Comparison of ENCODE assay signal across 8 cellular contexts in the genomic region with DNA sequence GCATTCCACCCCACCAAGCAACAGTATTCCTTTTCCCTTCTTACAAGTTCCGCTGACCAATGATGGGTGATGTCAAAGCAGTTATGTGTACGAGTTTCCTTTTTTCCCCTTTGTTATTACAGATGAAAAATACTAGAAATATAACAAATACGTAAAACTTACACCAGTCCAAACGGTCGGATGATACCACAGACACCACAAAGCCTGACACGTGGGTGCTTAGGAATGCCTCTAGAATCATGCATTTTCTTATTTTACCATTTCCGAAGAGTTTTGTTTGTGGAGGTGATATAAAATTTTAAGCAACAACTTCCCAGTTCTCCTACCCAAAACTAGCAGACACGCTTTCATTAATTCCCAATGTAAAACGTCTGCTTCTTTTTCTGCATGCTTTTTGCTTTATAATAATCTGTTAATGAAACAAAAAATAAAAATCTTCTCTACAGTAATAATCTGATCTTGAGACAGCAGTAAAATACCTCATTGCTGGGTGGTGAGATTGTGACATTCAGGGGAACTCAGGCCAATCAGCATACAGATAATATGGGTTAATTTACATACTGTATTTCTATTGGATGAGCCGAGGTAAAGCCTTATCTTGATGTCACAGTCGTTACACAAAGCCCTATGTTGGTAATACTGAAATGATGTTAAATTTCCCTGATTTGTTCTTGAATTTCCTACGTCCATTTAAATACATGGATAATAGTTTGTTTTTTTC. TPM values are rescaled to one million over a fixed set of nuclear protein-coding genes. Genes with fewer than 3 reads are reported as not detected.
A peak's percentile ranks its signal among the peaks of the same experiment; 100 is the strongest.
DNase-seq lines count a peak whose midpoint lies in the region; ATAC-seq, FAIRE-seq and TF ChIP-seq lines count a peak whose summit lies in the region.

No MANE protein-coding gene starts in this region.

- in situ Hi-C loops in astrocyte of the spinal cord (cut with HindIII; ENCODE audit: low sequenced_read_pairs): no loop called here

- H3K27ac Mint-ChIP-seq in type B pancreatic cell: no peak overlapping the region
- no peak overlapping the region for H3K27ac Mint-ChIP-seq in stimulated activated effector memory CD8-positive, alpha-beta T cell treated with anti-CD3 and anti-CD28 coated beads, Interleukin-12 subunit alpha, Interleukin-12 subunit beta, amount 100 ng/mL, for 72 hours

- FAIRE-seq in islet of Langerhans (lab: Jason Lieb, UNC): peak; percentile 93

- H3K4me3 ChIP-seq in astrocyte of the spinal cord (ENCODE audit: low read depth, low read length): peak overlapping the region; percentile 55

- no peaks in the 10 kb centered on the region for H3K9me3 Mint-ChIP-seq in type B pancreatic cell
- no peaks in the 10 kb centered on the region for H3K9me3 Mint-ChIP-seq in stimulated activated effector memory CD8-positive, alpha-beta T cell treated with anti-CD3 and anti-CD28 coated beads, Interleukin-12 subunit alpha, Interleukin-12 subunit beta, amount 100 ng/mL, for 72 hours

- no peak for ATAC-seq in GM18867 (IDR thresholded peaks at IDR 0.05; ENCODE audit: unreplicated experiment)
- ATAC-seq in stimulated activated effector memory CD8-positive, alpha-beta T cell treated with anti-CD3 and anti-CD28 coated beads, Interleukin-12 subunit alpha, Interleukin-12 subunit beta, amount 100 ng/mL, for 72 hours: no peak

- peaks cover 8% of the 10 kb centered on the region for H3K27me3 Mint-ChIP-seq in type B pancreatic cell

- peaks cover 20% of the 10 kb centered on the region for H3K4me1 Mint-ChIP-seq in type B pancreatic cell (ENCODE audit: unreplicated experiment)
- no peaks in the 10 kb centered on the region for H3K4me1 Mint-ChIP-seq in stimulated activated effector memory CD8-positive, alpha-beta T cell treated with anti-CD3 and anti-CD28 coated beads, Interleukin-12 subunit alpha, Interleukin-12 subunit beta, amount 100 ng/mL, for 72 hours

- H3K4me3 Mint-ChIP-seq in type B pancreatic cell: peak overlapping the region; percentile 60
- H3K4me3 Mint-ChIP-seq in stimulated activated effector memory CD8-positive, alpha-beta T cell treated with anti-CD3 and anti-CD28 coated beads, Interleukin-12 subunit alpha, Interleukin-12 subunit beta, amount 100 ng/mL, for 72 hours: no peak overlapping the region

- DNase-seq in Daoy (ENCODE audit: low read depth) (peak; percentile 84), NCI-H1048 (lab: John Stamatoyannopoulos, UW) (peak; percentile 54), astrocyte of the spinal cord (ENCODE audit: low read depth, low spot score) (peak; percentile 88), type B pancreatic cell (ENCODE audit: extremely low spot score, unreplicated experiment) (no peak)
- no peak for DNase-seq in activated CD4-positive, alpha-beta T cell treated with anti-CD3 and anti-CD28 coated beads for 1 hour
- DNase-seq in stimulated activated effector memory CD8-positive, alpha-beta T cell treated with anti-CD3 and anti-CD28 coated beads, Interleukin-12 subunit alpha, Interleukin-12 subunit beta, amount 100 ng/mL, for 72 hours (ENCODE audit: low spot score in 2 of 2): no peak

- no peaks in the 10 kb centered on the region for H3K36me3 Mint-ChIP-seq in type B pancreatic cell
- H3K36me3 Mint-ChIP-seq in stimulated activated effector memory CD8-positive, alpha-beta T cell treated with anti-CD3 and anti-CD28 coated beads, Interleukin-12 subunit alpha, Interleukin-12 subunit beta, amount 100 ng/mL, for 72 hours: no peaks in the 10 kb centered on the region

- no peak for TF ChIP-seq CTCF in astrocyte of the spinal cord (IDR thresholded peaks at IDR 0.05; ENCODE audit: low read depth, low read length)
- no peak for TF ChIP-seq CTCF in type B pancreatic cell (conservative IDR thresholded peaks at IDR 0.05)

RNA-seq across cellular contexts. Expression of a gene that starts 0.8 kb away (rescaled TPM):
- total RNA-seq in Daoy (2014; rRNA removed; shearing (Covaris generic)): 1.4 and 3.4 TPM in 2 replicates
- total RNA-seq in type B pancreatic cell (ENCODE audit: low replicate concordance): 0.81 and 5.0 TPM in 2 replicates

RNA-seq across cellular contexts. Expression of a gene that starts 30.9 kb away (rescaled TPM):
- total RNA-seq in Daoy (2014; rRNA removed; shearing (Covaris generic)): 80.4 and 96.3 TPM in 2 replicates
- total RNA-seq in type B pancreatic cell (ENCODE audit: low replicate concordance): 43.6 and 48.1 TPM in 2 replicates

Comparison
In these comparisons a context has a peak if more than half of its experiments do, and no peak if none do; other contexts are left out.
1. DNase-seq: peak in Daoy (single experiment), NCI-H1048 (single experiment) and astrocyte of the spinal cord (single experiment); none in type B pancreatic cell (single experiment), activated CD4-positive, alpha-beta T cell treated with anti-CD3 and anti-CD28 coated beads for 1 hour (single experiment) and stimulated activated effector memory CD8-positive, alpha-beta T cell treated with anti-CD3 and anti-CD28 coated beads, Interleukin-12 subunit alpha, Interleukin-12 subunit beta, amount 100 ng/mL, for 72 hours (0 of 2).